1 cellular context compared by ENCODE assay signal in the genomic region with DNA sequence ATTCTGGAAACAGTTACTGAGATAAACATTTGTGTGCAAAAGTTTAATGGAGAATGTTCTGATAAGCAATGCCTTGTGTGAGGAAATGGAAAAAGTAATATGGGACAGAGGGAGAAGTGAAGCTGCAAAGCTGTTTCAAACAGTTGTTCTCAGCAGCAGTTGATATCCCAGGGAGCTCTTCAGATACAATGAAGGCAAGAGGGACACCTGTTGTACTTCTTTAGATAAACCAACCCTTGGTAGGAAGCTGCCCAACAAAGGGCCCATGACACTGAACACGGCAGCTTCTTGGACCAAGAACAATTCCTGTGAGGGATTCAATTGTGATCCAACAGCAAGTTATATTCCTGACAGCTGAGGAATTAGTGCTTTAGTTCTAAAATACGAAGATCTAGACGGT.
A peak's percentile ranks its signal among the peaks of the same experiment; 100 is the strongest.
TF ChIP-seq lines count a peak whose summit lies in the region.

No MANE protein-coding gene starts in this region.

TF ChIP-seq in H1, 55 proteins besides CTCF, POLR2A, EP300 and RAD21 (continued from another document):
- TF ChIP-seq, protein P1, sequence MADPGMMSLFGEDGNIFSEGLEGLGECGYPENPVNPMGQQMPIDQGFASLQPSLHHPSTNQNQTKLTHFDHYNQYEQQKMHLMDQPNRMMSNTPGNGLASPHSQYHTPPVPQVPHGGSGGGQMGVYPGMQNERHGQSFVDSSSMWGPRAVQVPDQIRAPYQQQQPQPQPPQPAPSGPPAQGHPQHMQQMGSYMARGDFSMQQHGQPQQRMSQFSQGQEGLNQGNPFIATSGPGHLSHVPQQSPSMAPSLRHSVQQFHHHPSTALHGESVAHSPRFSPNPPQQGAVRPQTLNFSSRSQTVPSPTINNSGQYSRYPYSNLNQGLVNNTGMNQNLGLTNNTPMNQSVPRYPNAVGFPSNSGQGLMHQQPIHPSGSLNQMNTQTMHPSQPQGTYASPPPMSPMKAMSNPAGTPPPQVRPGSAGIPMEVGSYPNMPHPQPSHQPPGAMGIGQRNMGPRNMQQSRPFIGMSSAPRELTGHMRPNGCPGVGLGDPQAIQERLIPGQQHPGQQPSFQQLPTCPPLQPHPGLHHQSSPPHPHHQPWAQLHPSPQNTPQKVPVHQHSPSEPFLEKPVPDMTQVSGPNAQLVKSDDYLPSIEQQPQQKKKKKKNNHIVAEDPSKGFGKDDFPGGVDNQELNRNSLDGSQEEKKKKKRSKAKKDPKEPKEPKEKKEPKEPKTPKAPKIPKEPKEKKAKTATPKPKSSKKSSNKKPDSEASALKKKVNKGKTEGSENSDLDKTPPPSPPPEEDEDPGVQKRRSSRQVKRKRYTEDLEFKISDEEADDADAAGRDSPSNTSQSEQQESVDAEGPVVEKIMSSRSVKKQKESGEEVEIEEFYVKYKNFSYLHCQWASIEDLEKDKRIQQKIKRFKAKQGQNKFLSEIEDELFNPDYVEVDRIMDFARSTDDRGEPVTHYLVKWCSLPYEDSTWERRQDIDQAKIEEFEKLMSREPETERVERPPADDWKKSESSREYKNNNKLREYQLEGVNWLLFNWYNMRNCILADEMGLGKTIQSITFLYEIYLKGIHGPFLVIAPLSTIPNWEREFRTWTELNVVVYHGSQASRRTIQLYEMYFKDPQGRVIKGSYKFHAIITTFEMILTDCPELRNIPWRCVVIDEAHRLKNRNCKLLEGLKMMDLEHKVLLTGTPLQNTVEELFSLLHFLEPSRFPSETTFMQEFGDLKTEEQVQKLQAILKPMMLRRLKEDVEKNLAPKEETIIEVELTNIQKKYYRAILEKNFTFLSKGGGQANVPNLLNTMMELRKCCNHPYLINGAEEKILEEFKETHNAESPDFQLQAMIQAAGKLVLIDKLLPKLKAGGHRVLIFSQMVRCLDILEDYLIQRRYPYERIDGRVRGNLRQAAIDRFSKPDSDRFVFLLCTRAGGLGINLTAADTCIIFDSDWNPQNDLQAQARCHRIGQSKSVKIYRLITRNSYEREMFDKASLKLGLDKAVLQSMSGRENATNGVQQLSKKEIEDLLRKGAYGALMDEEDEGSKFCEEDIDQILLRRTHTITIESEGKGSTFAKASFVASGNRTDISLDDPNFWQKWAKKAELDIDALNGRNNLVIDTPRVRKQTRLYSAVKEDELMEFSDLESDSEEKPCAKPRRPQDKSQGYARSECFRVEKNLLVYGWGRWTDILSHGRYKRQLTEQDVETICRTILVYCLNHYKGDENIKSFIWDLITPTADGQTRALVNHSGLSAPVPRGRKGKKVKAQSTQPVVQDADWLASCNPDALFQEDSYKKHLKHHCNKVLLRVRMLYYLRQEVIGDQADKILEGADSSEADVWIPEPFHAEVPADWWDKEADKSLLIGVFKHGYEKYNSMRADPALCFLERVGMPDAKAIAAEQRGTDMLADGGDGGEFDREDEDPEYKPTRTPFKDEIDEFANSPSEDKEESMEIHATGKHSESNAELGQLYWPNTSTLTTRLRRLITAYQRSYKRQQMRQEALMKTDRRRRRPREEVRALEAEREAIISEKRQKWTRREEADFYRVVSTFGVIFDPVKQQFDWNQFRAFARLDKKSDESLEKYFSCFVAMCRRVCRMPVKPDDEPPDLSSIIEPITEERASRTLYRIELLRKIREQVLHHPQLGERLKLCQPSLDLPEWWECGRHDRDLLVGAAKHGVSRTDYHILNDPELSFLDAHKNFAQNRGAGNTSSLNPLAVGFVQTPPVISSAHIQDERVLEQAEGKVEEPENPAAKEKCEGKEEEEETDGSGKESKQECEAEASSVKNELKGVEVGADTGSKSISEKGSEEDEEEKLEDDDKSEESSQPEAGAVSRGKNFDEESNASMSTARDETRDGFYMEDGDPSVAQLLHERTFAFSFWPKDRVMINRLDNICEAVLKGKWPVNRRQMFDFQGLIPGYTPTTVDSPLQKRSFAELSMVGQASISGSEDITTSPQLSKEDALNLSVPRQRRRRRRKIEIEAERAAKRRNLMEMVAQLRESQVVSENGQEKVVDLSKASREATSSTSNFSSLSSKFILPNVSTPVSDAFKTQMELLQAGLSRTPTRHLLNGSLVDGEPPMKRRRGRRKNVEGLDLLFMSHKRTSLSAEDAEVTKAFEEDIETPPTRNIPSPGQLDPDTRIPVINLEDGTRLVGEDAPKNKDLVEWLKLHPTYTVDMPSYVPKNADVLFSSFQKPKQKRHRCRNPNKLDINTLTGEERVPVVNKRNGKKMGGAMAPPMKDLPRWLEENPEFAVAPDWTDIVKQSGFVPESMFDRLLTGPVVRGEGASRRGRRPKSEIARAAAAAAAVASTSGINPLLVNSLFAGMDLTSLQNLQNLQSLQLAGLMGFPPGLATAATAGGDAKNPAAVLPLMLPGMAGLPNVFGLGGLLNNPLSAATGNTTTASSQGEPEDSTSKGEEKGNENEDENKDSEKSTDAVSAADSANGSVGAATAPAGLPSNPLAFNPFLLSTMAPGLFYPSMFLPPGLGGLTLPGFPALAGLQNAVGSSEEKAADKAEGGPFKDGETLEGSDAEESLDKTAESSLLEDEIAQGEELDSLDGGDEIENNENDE (IDR thresholded peaks at IDR 0.05; ENCODE audit: insufficient replicate concordance, low read length): peak; percentile 48
- TF ChIP-seq BCL11A (IDR thresholded peaks at IDR 0.05; ENCODE audit: low read depth in 2 of 2, low read length in 2 of 2) (peak in 1 of 2 experiments; percentile 26), NANOG (IDR thresholded peaks at IDR 0.05; ENCODE audit: insufficient read depth, low read depth, low read length, poor library complexity, severe bottlenecking) (peak; percentile 71), CTBP2 (IDR thresholded peaks at IDR 0.05; ENCODE audit: borderline replicate concordance, insufficient read depth, insufficient read length, low read length) (no peak), PHF8 (conservative IDR thresholded peaks at IDR 0.05; ENCODE audit: low read depth, low read length) (no peak)
- TF ChIP-seq, protein P2, sequence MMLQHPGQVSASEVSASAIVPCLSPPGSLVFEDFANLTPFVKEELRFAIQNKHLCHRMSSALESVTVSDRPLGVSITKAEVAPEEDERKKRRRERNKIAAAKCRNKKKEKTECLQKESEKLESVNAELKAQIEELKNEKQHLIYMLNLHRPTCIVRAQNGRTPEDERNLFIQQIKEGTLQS (IDR thresholded peaks at IDR 0.05; ENCODE audit: insufficient read depth, low read depth, low read length): no peak
TF ChIP-seq in H1: peak in this region for 5.
